Comparison of ENCODE assay signal across 1 cellular context in the genomic region with DNA sequence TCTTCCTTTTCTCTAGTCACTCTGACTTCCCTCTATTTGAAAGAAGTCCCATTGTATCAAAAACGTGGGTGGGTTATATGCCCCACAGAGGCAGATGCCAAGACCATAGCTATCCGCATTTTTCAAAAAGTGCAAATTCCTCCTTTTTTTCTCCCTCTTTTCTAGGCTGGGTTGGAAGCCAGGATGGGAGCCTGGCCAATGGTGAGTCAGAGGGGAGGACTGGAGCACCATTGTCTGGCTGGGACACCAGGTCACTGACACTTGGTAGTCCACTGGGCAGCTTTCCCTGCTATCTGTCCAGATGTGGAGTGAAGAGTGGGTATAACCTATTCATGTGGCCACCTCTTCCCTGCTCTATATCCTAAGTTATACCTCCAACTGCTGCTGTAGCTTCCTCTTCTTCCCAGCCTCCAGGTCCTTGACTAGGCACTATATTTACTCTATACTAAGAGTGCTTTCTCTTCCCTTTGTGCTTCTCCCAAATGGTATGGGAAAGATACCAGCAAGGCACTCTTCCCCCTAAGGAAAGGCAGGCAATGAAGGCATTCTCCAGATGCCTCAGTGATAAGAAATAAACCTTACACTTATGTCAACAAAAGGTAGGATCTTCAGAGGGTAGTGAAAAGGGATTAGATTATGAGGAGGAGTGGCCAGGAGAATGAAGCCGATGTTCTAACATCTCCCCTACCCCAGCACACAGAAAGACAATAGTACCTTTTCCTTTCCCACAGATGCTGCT.
TF ChIP-seq lines count a peak whose summit lies in the region.

No MANE protein-coding gene starts in this region.

TF ChIP-seq in liver, 16 proteins besides CTCF, POLR2A, EP300 and RAD21 (continued from another document):
- peak; percentile 95 for TF ChIP-seq ATF3 (IDR thresholded peaks at IDR 0.05)
